In genomic region chr7:111958889-111959288, GRCh38 we compare ENCODE assay signal across 1 cellular context.
TF ChIP-seq lines count a peak whose summit lies in the region.

No MANE protein-coding gene starts in this region.

TF ChIP-seq in SK-N-SH, 30 proteins besides CTCF, POLR2A, EP300 and RAD21 (continued from another document):
- no peak for TF ChIP-seq USF1 (IDR thresholded peaks at IDR 0.05; ENCODE audit: borderline replicate concordance, low read depth)
